1 cellular context compared by ENCODE assay signal in the genomic region with DNA sequence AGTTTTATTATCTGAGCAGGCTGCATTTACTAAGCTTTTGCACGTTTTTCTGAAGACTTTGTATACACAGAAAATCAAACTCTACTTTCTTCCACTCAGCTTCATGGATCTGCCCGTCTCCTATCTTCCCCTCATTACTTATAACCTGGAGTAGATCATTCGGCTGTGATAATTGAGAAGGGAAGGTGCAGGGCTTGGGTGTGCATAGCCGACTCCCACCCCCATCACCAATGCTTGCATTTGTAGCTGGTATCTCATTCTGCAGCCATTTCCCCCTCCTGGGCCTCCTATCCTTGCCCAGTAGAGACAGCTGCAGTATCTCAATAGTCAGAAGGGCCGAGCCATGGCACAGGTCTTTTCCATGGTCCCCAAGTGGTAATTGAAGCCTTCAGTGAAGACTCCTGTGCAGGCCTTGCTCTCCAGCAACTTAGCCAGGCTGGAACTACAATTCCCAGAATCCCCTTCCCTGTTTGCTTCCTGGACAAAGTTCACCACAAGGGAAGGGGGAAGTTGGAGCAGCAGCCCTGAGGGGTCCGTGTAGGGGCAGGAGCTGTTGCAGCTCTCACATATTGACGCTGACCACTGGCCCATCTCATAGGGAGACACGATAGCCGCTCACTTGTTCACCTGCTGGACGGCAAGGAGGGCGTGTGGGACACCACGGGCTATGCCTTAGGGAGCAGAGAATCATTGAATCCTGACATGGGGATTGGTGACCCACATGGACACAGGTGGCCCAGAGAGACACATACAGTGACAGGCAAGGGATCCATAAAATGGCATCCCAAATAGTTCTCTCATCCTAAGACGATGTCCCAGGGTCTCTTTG.
TF ChIP-seq lines count a peak whose summit lies in the region.

No MANE protein-coding gene starts in this region.

TF ChIP-seq in K562, 482 proteins besides CTCF, POLR2A, EP300 and RAD21 (continued from another document and continues in another):
- TF ChIP-seq, protein P1, sequence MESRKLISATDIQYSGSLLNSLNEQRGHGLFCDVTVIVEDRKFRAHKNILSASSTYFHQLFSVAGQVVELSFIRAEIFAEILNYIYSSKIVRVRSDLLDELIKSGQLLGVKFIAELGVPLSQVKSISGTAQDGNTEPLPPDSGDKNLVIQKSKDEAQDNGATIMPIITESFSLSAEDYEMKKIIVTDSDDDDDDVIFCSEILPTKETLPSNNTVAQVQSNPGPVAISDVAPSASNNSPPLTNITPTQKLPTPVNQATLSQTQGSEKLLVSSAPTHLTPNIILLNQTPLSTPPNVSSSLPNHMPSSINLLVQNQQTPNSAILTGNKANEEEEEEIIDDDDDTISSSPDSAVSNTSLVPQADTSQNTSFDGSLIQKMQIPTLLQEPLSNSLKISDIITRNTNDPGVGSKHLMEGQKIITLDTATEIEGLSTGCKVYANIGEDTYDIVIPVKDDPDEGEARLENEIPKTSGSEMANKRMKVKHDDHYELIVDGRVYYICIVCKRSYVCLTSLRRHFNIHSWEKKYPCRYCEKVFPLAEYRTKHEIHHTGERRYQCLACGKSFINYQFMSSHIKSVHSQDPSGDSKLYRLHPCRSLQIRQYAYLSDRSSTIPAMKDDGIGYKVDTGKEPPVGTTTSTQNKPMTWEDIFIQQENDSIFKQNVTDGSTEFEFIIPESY (CRISPR knock-in tag; IDR thresholded peaks at IDR 0.05), result no peak
- TF ChIP-seq, protein P2, sequence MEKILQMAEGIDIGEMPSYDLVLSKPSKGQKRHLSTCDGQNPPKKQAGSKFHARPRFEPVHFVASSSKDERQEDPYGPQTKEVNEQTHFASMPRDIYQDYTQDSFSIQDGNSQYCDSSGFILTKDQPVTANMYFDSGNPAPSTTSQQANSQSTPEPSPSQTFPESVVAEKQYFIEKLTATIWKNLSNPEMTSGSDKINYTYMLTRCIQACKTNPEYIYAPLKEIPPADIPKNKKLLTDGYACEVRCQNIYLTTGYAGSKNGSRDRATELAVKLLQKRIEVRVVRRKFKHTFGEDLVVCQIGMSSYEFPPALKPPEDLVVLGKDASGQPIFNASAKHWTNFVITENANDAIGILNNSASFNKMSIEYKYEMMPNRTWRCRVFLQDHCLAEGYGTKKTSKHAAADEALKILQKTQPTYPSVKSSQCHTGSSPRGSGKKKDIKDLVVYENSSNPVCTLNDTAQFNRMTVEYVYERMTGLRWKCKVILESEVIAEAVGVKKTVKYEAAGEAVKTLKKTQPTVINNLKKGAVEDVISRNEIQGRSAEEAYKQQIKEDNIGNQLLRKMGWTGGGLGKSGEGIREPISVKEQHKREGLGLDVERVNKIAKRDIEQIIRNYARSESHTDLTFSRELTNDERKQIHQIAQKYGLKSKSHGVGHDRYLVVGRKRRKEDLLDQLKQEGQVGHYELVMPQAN (IDR thresholded peaks at IDR 0.05; ENCODE audit: borderline replicate concordance), result no peak
- TF ChIP-seq FUS (optimal IDR thresholded peaks at IDR 0.05; ENCODE audit: low read depth, low read length) (no peak), TBL1XR1 (IDR thresholded peaks at IDR 0.05; ENCODE audit: low read length in 2 of 2) (0 out of 4 replicates have a peak, but pooled peaks of 1 of the 2 experiments have one; percentile 25), ZNF778 (CRISPR knock-in tag; IDR thresholded peaks at IDR 0.05) (no peak), XRCC3 (IDR thresholded peaks at IDR 0.05) (no peak), DACH1 (IDR thresholded peaks at IDR 0.05; ENCODE audit: partially characterized antibody) (no peak), SRSF1 (IDR thresholded peaks at IDR 0.05; ENCODE audit: low read depth, low read length) (no peak), TCFL5 (CRISPR knock-in tag; conservative IDR thresholded peaks at IDR 0.05) (no peak), CREBBP (IDR thresholded peaks at IDR 0.05; ENCODE audit: low read depth, low read length) (no peak), EGR1 (conservative IDR thresholded peaks at IDR 0.05) (no peak), POLR3A (IDR thresholded peaks at IDR 0.05; ENCODE audit: borderline replicate concordance, extremely low read depth, insufficient read depth, insufficient read length) (no peak), TAF1 (IDR thresholded peaks at IDR 0.05; ENCODE audit: control insufficient read depth, extremely low read depth, insufficient read depth, low read length, severe bottlenecking) (no peak), JUND (IDR thresholded peaks at IDR 0.05; ENCODE audit: borderline replicate concordance, low read depth, low read length) (0 out of 2 replicates have a peak, but pooled peaks have one; percentile 20), JUND (tag; IDR thresholded peaks at IDR 0.05; ENCODE audit: borderline replicate concordance, low read depth, low read length) (no peak), ZC3H11A (IDR thresholded peaks at IDR 0.05; ENCODE audit: low read depth, low read length) (no peak), KLF16 (IDR thresholded peaks at IDR 0.05) (no peak), TEAD2 (tag; IDR thresholded peaks at IDR 0.05) (no peak), ZEB2 (IDR thresholded peaks at IDR 0.05) (no peak), ZNF695 (CRISPR knock-in tag; IDR thresholded peaks at IDR 0.05) (no peak), GABPB1 (CRISPR knock-in tag; IDR thresholded peaks at IDR 0.05) (peak; percentile 99), RUNX1 (IDR thresholded peaks at IDR 0.05; ENCODE audit: low read depth) (no peak), BCL6 (CRISPR knock-in tag; IDR thresholded peaks at IDR 0.05) (no peak), MYNN (IDR thresholded peaks at IDR 0.05) (no peak), MYNN (CRISPR knock-in tag; IDR thresholded peaks at IDR 0.05) (no peak), ZNF23 (CRISPR knock-in tag; IDR thresholded peaks at IDR 0.05) (no peak), ZNF282 (CRISPR knock-in tag; IDR thresholded peaks at IDR 0.05) (no peak), NBN (IDR thresholded peaks at IDR 0.05; ENCODE audit: low read depth) (no peak), ZNF586 (CRISPR knock-in tag; conservative IDR thresholded peaks at IDR 0.05) (no peak), NFRKB (IDR thresholded peaks at IDR 0.05; ENCODE audit: low read depth) (no peak), PYGO2 (tag; IDR thresholded peaks at IDR 0.05) (no peak)
- TF ChIP-seq, protein P3, sequence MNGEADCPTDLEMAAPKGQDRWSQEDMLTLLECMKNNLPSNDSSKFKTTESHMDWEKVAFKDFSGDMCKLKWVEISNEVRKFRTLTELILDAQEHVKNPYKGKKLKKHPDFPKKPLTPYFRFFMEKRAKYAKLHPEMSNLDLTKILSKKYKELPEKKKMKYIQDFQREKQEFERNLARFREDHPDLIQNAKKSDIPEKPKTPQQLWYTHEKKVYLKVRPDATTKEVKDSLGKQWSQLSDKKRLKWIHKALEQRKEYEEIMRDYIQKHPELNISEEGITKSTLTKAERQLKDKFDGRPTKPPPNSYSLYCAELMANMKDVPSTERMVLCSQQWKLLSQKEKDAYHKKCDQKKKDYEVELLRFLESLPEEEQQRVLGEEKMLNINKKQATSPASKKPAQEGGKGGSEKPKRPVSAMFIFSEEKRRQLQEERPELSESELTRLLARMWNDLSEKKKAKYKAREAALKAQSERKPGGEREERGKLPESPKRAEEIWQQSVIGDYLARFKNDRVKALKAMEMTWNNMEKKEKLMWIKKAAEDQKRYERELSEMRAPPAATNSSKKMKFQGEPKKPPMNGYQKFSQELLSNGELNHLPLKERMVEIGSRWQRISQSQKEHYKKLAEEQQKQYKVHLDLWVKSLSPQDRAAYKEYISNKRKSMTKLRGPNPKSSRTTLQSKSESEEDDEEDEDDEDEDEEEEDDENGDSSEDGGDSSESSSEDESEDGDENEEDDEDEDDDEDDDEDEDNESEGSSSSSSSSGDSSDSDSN (IDR thresholded peaks at IDR 0.05; ENCODE audit: borderline replicate concordance in 1 of 2, low read depth in 2 of 2, low read length in 2 of 2), result 0 out of 4 replicates have a peak, but pooled peaks of 1 of the 2 experiments have one; percentile 3
- TF ChIP-seq, protein P4, sequence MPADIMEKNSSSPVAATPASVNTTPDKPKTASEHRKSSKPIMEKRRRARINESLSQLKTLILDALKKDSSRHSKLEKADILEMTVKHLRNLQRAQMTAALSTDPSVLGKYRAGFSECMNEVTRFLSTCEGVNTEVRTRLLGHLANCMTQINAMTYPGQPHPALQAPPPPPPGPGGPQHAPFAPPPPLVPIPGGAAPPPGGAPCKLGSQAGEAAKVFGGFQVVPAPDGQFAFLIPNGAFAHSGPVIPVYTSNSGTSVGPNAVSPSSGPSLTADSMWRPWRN (IDR thresholded peaks at IDR 0.05; ENCODE audit: low read depth), result no peak
- TF ChIP-seq, protein P5, sequence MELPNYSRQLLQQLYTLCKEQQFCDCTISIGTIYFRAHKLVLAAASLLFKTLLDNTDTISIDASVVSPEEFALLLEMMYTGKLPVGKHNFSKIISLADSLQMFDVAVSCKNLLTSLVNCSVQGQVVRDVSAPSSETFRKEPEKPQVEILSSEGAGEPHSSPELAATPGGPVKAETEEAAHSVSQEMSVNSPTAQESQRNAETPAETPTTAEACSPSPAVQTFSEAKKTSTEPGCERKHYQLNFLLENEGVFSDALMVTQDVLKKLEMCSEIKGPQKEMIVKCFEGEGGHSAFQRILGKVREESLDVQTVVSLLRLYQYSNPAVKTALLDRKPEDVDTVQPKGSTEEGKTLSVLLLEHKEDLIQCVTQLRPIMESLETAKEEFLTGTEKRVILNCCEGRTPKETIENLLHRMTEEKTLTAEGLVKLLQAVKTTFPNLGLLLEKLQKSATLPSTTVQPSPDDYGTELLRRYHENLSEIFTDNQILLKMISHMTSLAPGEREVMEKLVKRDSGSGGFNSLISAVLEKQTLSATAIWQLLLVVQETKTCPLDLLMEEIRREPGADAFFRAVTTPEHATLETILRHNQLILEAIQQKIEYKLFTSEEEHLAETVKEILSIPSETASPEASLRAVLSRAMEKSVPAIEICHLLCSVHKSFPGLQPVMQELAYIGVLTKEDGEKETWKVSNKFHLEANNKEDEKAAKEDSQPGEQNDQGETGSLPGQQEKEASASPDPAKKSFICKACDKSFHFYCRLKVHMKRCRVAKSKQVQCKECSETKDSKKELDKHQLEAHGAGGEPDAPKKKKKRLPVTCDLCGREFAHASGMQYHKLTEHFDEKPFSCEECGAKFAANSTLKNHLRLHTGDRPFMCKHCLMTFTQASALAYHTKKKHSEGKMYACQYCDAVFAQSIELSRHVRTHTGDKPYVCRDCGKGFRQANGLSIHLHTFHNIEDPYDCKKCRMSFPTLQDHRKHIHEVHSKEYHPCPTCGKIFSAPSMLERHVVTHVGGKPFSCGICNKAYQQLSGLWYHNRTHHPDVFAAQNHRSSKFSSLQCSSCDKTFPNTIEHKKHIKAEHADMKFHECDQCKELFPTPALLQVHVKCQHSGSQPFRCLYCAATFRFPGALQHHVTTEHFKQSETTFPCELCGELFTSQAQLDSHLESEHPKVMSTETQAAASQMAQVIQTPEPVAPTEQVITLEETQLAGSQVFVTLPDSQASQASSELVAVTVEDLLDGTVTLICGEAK (IDR thresholded peaks at IDR 0.05), result peak; percentile 98
- TF ChIP-seq, protein P5 (CRISPR knock-in tag; IDR thresholded peaks at IDR 0.05), result no peak
- TF ChIP-seq, protein P6, sequence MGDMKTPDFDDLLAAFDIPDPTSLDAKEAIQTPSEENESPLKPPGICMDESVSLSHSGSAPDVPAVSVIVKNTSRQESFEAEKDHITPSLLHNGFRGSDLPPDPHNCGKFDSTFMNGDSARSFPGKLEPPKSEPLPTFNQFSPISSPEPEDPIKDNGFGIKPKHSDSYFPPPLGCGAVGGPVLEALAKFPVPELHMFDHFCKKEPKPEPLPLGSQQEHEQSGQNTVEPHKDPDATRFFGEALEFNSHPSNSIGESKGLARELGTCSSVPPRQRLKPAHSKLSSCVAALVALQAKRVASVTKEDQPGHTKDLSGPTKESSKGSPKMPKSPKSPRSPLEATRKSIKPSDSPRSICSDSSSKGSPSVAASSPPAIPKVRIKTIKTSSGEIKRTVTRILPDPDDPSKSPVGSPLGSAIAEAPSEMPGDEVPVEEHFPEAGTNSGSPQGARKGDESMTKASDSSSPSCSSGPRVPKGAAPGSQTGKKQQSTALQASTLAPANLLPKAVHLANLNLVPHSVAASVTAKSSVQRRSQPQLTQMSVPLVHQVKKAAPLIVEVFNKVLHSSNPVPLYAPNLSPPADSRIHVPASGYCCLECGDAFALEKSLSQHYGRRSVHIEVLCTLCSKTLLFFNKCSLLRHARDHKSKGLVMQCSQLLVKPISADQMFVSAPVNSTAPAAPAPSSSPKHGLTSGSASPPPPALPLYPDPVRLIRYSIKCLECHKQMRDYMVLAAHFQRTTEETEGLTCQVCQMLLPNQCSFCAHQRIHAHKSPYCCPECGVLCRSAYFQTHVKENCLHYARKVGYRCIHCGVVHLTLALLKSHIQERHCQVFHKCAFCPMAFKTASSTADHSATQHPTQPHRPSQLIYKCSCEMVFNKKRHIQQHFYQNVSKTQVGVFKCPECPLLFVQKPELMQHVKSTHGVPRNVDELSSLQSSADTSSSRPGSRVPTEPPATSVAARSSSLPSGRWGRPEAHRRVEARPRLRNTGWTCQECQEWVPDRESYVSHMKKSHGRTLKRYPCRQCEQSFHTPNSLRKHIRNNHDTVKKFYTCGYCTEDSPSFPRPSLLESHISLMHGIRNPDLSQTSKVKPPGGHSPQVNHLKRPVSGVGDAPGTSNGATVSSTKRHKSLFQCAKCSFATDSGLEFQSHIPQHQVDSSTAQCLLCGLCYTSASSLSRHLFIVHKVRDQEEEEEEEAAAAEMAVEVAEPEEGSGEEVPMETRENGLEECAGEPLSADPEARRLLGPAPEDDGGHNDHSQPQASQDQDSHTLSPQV (IDR thresholded peaks at IDR 0.05), result peak; percentile 62; the same call in 1 of the 2 replicates
- TF ChIP-seq, protein P7, sequence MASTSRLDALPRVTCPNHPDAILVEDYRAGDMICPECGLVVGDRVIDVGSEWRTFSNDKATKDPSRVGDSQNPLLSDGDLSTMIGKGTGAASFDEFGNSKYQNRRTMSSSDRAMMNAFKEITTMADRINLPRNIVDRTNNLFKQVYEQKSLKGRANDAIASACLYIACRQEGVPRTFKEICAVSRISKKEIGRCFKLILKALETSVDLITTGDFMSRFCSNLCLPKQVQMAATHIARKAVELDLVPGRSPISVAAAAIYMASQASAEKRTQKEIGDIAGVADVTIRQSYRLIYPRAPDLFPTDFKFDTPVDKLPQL (IDR thresholded peaks at IDR 0.05; ENCODE audit: extremely low read depth, insufficient read length), result no peak
